29 cellular contexts compared by ENCODE assay signal in genomic region chr7:73363225-73364005, GRCh38. TPM values are rescaled to one million over a fixed set of nuclear protein-coding genes. Genes with fewer than 3 reads are reported as not detected.
"Had no signal": no experiment of that assay in that cellular context is flagged by ENCODE, and none has a peak within 500 bp of the region (broad histone marks: within the 10 kb centered on the region; RNA-seq: fewer than 3 reads in every experiment).

No MANE protein-coding gene starts in this region.

- H3K36me3 Mint-ChIP-seq: naive thymus-derived CD4-positive, alpha-beta T cell; stimulated activated memory B cell treated with anti-CD40 and anti-IgM and Interleukin-4, amounts not matched to agents 10 μg/mL and 1 μg/mL and 100 μg/mL, for 72 hours had no signal

- H3K4me3 Mint-ChIP-seq: endodermal cell; naive thymus-derived CD4-positive, alpha-beta T cell; stimulated activated memory B cell treated with anti-CD40 and anti-IgM and Interleukin-4, amounts not matched to agents 10 μg/mL and 1 μg/mL and 100 μg/mL, for 72 hours; stimulated activated naive CD8-positive, alpha-beta T cell treated with anti-CD3 and anti-CD28 coated beads, Interleukin-15, amount 100 ng/mL, for 72 hours had no signal

- ATAC-seq: naive thymus-derived CD4-positive, alpha-beta T cell; sciatic nerve; stimulated activated memory B cell treated with anti-CD40 and anti-IgM and Interleukin-4, amounts not matched to agents 10 μg/mL and 1 μg/mL and 100 μg/mL, for 72 hours; stimulated activated naive CD8-positive, alpha-beta T cell treated with anti-CD3 and anti-CD28 coated beads, Interleukin-15, amount 100 ng/mL, for 72 hours had no signal

- DNase-seq: cerebellar nuclear complex; colonic mucosa; effector CD4-positive, alpha-beta T cell; foreskin melanocyte; head of caudate nucleus; kidney glomerular epithelial cell; naive thymus-derived CD4-positive, alpha-beta T cell; occipital lobe; psoas muscle; retina; spleen; stimulated activated CD4-positive, alpha-beta T cell treated with anti-CD3 and anti-CD28 coated beads, Interleukin-15, amount 100 ng/mL, for 24 hours; stimulated activated CD4-positive, alpha-beta T cell treated with anti-CD3 and anti-CD28 coated beads, Interleukin-1b, Interleukin-23, amount 100 ng/mL, for 48 hours; stimulated activated CD4-positive, alpha-beta T cell treated with anti-CD3 and anti-CD28 coated beads, Interleukin-4, amount 100 ng/mL, for 24 hours; stimulated activated naive CD8-positive, alpha-beta T cell treated with anti-CD3 and anti-CD28 coated beads, Interleukin-15, amount 100 ng/mL, for 72 hours; transverse colon had no signal

- H3K9me3 Mint-ChIP-seq: stimulated activated memory B cell treated with anti-CD40 and anti-IgM and Interleukin-4, amounts not matched to agents 10 μg/mL and 1 μg/mL and 100 μg/mL, for 72 hours; stimulated activated naive CD8-positive, alpha-beta T cell treated with anti-CD3 and anti-CD28 coated beads, Interleukin-15, amount 100 ng/mL, for 72 hours had no signal

- H3K27ac Mint-ChIP-seq: endodermal cell; naive thymus-derived CD4-positive, alpha-beta T cell; stimulated activated memory B cell treated with anti-CD40 and anti-IgM and Interleukin-4, amounts not matched to agents 10 μg/mL and 1 μg/mL and 100 μg/mL, for 72 hours; stimulated activated naive CD8-positive, alpha-beta T cell treated with anti-CD3 and anti-CD28 coated beads, Interleukin-15, amount 100 ng/mL, for 72 hours had no signal

RNA-seq across cellular contexts. Expression of gene FKBP6, which starts 35.5 kb away (rescaled TPM):
- total RNA-seq: colonic mucosa, dermis microvascular lymphatic vessel endothelial cell, endodermal cell, endothelial cell of umbilical vein, hepatocyte, liver, lung microvascular endothelial cell, mesenteric fat pad, mononuclear cell, occipital lobe, psoas muscle, sciatic nerve, spleen, subcutaneous adipose tissue, thoracic aorta, transverse colon, ureter had no signal

RNA-seq across cellular contexts. Expression of gene TRIM50, which starts 35.5 kb away (rescaled TPM):
- total RNA-seq: colonic mucosa; dermis microvascular lymphatic vessel endothelial cell; endothelial cell of umbilical vein; lung microvascular endothelial cell; mononuclear cell; naive thymus-derived CD4-positive, alpha-beta T cell; transverse colon; ureter had no signal
